ENCODE assay signal across 8 cellular contexts in genomic region chr16:85028638-85029412, GRCh38. TPM values are rescaled to one million over a fixed set of nuclear protein-coding genes. Genes with fewer than 3 reads are reported as not detected.
DNase-seq lines count a peak whose midpoint lies in the region; ATAC-seq lines count a peak whose summit lies in the region.

No MANE protein-coding gene starts in this region.

- peak overlapping the region; percentile 74 to 82 for H3K9ac ChIP-seq in mucosa of rectum (ENCODE audit: low read depth in 1 of 2, low read length in 2 of 2)

- H3K27ac ChIP-seq in mucosa of rectum (ENCODE audit: low read depth in 2 of 2, low read length in 2 of 2), result peak overlapping the region; percentile 79 to 88

- H3K4me3 ChIP-seq in mucosa of rectum (ENCODE audit: low read length in 2 of 2), result peak overlapping the region; percentile 72 to 93

- H3K4me1 ChIP-seq in mucosa of rectum (ENCODE audit: control insufficient read depth in 2 of 2, insufficient read depth in 2 of 2, low read length in 2 of 2), result peaks cover 26 to 48% of the 10 kb centered on the region in 2 donors

- DNase-seq in COLO668 (lab: John Stamatoyannopoulos, UW; ENCODE audit: unreplicated experiment), result peak; percentile 57
- peak; percentile 77 to 78 for DNase-seq in activated CD4-positive, alpha-beta T cell treated with anti-CD3 and anti-CD28 coated beads for 4 hours
- DNase-seq in cerebellum (ENCODE audit: low spot score), result peak; percentile 76
- peak; percentile 81 for DNase-seq in stimulated activated CD8-positive, alpha-beta memory T cell treated with anti-CD3 and anti-CD28 coated beads, Interleukin-4, amount 100 ng/mL, for 48 hours
- DNase-seq in ecto neural progenitor cell (ENCODE audit: low spot score), result no peak

- ATAC-seq in HG02759 (IDR thresholded peaks at IDR 0.05; ENCODE audit: unreplicated experiment), result peak; percentile 34
- ATAC-seq in GM19324 (IDR thresholded peaks at IDR 0.05; ENCODE audit: low FRiP score, unreplicated experiment), result no peak

- no peaks in the 10 kb centered on the region for H3K27me3 ChIP-seq in mucosa of rectum (ENCODE audit: control insufficient read depth in 2 of 2, insufficient read depth in 2 of 2, low read length in 2 of 2)

- peaks cover 3 to 7% of the 10 kb centered on the region in 2 donors for H3K36me3 ChIP-seq in mucosa of rectum (ENCODE audit: control insufficient read depth in 2 of 2, insufficient read depth in 2 of 2, low read length in 2 of 2)

- H3K9me3 ChIP-seq in mucosa of rectum (ENCODE audit: control insufficient read depth in 2 of 2, low read length in 2 of 2), result no peaks in the 10 kb centered on the region

RNA-seq across cellular contexts. Expression of gene KIAA0513, which starts 1.2 kb away (rescaled TPM):
- total RNA-seq in cerebellum, result 32.9 TPM

RNA-seq across cellular contexts. Expression of gene ZDHHC7, which starts 17.5 kb away (rescaled TPM):
- 21.7 TPM for total RNA-seq in cerebellum
